ENCODE assay signal across 8 cellular contexts in the genomic region with DNA sequence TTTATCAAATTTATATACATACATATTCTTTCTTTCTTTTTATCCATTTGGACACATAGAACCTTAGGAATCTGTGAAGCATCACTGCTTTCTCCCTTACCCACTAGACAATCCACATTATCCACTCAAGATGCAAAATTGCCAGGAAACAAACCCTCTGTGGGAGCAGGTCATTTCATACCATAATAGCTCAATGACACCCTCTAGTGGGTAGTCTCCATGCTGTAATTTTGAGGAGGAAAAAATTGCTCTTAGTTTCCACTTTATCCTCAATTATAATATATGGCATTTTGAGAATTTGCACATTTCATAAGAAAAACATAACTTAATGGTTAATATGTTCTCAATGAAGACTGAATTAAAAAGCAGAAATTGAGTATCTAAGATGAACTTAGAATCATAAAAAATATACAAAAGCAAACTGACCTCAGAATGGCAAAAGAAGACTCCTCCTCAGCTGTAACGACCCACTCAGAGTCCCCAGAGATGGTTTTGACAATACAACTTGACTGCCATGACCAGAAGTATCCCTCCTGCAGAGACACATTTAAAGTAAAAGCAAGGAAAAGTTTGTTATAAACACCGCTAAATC.
DNase-seq lines count a peak whose midpoint lies in the region; ATAC-seq and TF ChIP-seq lines count a peak whose summit lies in the region.

No MANE protein-coding gene starts in this region.

- H3K27me3 ChIP-seq in DND-41 (ENCODE audit: insufficient read depth, low read length, poor library complexity) = no peaks in the 10 kb centered on the region

- H3K4me3 Mint-ChIP-seq in activated T-helper 17 cell treated with anti-CD3 and anti-CD28 coated beads, Interleukin-2, amount 50 U/mL, for 72 hours = no peak overlapping the region

- TF ChIP-seq CTCF in DND-41 (IDR thresholded peaks at IDR 0.05; ENCODE audit: borderline replicate concordance, extremely low read depth, low read length, poor library complexity, severe bottlenecking) = peak; percentile 81
- peak; percentile 39 for TF ChIP-seq CTCF in GM20000 (IDR thresholded peaks at IDR 0.05; ENCODE audit: extremely low read depth, missing control alignments)

- H3K4me1 ChIP-seq in DND-41 (ENCODE audit: insufficient read depth, low read length) = no peaks in the 10 kb centered on the region

- no peaks in the 10 kb centered on the region for H4K20me1 ChIP-seq in DND-41 (ENCODE audit: insufficient read depth, low read length)

- peak; percentile 61; the same call in 2 of the 3 replicates for ATAC-seq in DND-41 (ENCODE audit: insufficient read depth, low read depth)
- ATAC-seq in activated T-helper 17 cell treated with anti-CD3 and anti-CD28 coated beads, Interleukin-2, amount 50 U/mL, for 72 hours (replicated peaks) = peak; percentile 28
- ATAC-seq in HG03095 (IDR thresholded peaks at IDR 0.05; ENCODE audit: unreplicated experiment) = no peak

- no peak overlapping the region for H3K27ac ChIP-seq in DND-41 (ENCODE audit: low read length)

- H3K9ac ChIP-seq in DND-41 (ENCODE audit: low read depth, low read length) = no peak overlapping the region

- no peak overlapping the region for H3K4me3 ChIP-seq in DND-41 (ENCODE audit: low read depth in 1 of 2, low read length in 2 of 2)

- H3K36me3 Mint-ChIP-seq in activated T-helper 17 cell treated with anti-CD3 and anti-CD28 coated beads, Interleukin-2, amount 50 U/mL, for 72 hours (ENCODE audit: low read depth) = no peaks in the 10 kb centered on the region

- no peak overlapping the region for H2AFZ ChIP-seq in DND-41 (ENCODE audit: low read depth, low read length)

- no peaks in the 10 kb centered on the region for H3K9me3 ChIP-seq in DND-41 (ENCODE audit: insufficient read depth, low read length, severe bottlenecking)

- DNase-seq in DND-41 = no peak
- DNase-seq in GM20000 (ENCODE audit: low spot score) = peak; percentile 43
- peak; percentile 24 for DNase-seq in M059J (ENCODE audit: low read depth)
- DNase-seq in iris pigment epithelial cell (ENCODE audit: low read depth) = peak; percentile 29
- DNase-seq in activated effector memory CD4-positive, alpha-beta T cell treated with Interleukin-2 at 50 U/mL for 16 hours = no peak
- no peak for DNase-seq in activated effector memory CD4-positive, alpha-beta T cell treated with anti-CD3 and anti-CD28 coated beads, Interleukin-2, amount 50 U/mL, for 16 hours

- H3K36me3 ChIP-seq in DND-41 (ENCODE audit: insufficient read depth, low read length) = no peaks in the 10 kb centered on the region

- H3K4me1 Mint-ChIP-seq in activated T-helper 17 cell treated with anti-CD3 and anti-CD28 coated beads, Interleukin-2, amount 50 U/mL, for 72 hours = peaks cover 5% of the 10 kb centered on the region

- H3K4me2 ChIP-seq in DND-41 (ENCODE audit: insufficient read depth, low read length) = no peak overlapping the region

- no peaks in the 10 kb centered on the region for H3K79me2 ChIP-seq in DND-41 (ENCODE audit: insufficient read depth, low read length)

- no peaks in the 10 kb centered on the region for H3K9me3 Mint-ChIP-seq in activated T-helper 17 cell treated with anti-CD3 and anti-CD28 coated beads, Interleukin-2, amount 50 U/mL, for 72 hours

- no peak overlapping the region for H3K27ac Mint-ChIP-seq in activated T-helper 17 cell treated with anti-CD3 and anti-CD28 coated beads, Interleukin-2, amount 50 U/mL, for 72 hours

- H3K27me3 Mint-ChIP-seq in activated T-helper 17 cell treated with anti-CD3 and anti-CD28 coated beads, Interleukin-2, amount 50 U/mL, for 72 hours = peaks cover 17% of the 10 kb centered on the region

Comparison
In these comparisons a context has a peak if more than half of its experiments do, and no peak if none do; other contexts are left out.
1. DNase-seq: peak in GM20000 (single experiment), M059J (single experiment) and iris pigment epithelial cell (single experiment); none in DND-41 (single experiment), activated effector memory CD4-positive, alpha-beta T cell treated with Interleukin-2 at 50 U/mL for 16 hours (single experiment) and activated effector memory CD4-positive, alpha-beta T cell treated with anti-CD3 and anti-CD28 coated beads, Interleukin-2, amount 50 U/mL, for 16 hours (single experiment).